In genomic region chr7:106112118-106112971, GRCh38 we compare ENCODE assay signal across 8 cellular contexts. TPM values are rescaled to one million over a fixed set of nuclear protein-coding genes. Genes with fewer than 3 reads are reported as not detected.
DNase-seq lines count a peak whose midpoint lies in the region; ATAC-seq and TF ChIP-seq lines count a peak whose summit lies in the region.

TSS of gene SYPL1 (minus strand) at chr7:106112312. CDS start at chr7:106112208, 104 bp downstream.

- 1 to 2% methylated on average over 39 to 56 of the region's 76 CpGs for WGBS in tibial nerve, 2 donors

- H3K9me3 Mint-ChIP-seq in activated naive CD8-positive, alpha-beta T cell treated with anti-CD3 and anti-CD28 coated beads for 36 hours: no peaks in the 10 kb centered on the region

- H3K9ac ChIP-seq in parathyroid adenoma: peak within 1 kb of the TSS; percentile 47

- H3K27ac Mint-ChIP-seq in activated naive CD8-positive, alpha-beta T cell treated with anti-CD3 and anti-CD28 coated beads for 36 hours: peak within 1 kb of the TSS; percentile 96

- peaks cover 10% of the 10 kb centered on the region for H3K4me1 ChIP-seq in parathyroid adenoma
- H3K4me1 ChIP-seq in tibial nerve: peaks cover 0 to 42% (median 21%) of the 10 kb centered on the region in 4 donors

- TF ChIP-seq EP300 in tibial nerve (IDR thresholded peaks at IDR 0.05): peak; percentile 30 to 86

- TF ChIP-seq POLR2A in tibial nerve (IDR thresholded peaks at IDR 0.05): peak in 1 of 2 donors; percentile 74

- H3K9me3 ChIP-seq in parathyroid adenoma (ENCODE audit: control insufficient read depth, low read length) (no peaks in the 10 kb centered on the region), tibial nerve (no peaks in the 10 kb centered on the region)

- ATAC-seq in HG02588 (IDR thresholded peaks at IDR 0.05; ENCODE audit: unreplicated experiment) (peak; percentile 83), Right ventricle myocardium inferior (peak; percentile 95)

- H3K36me3 ChIP-seq in parathyroid adenoma (ENCODE audit: control insufficient read depth, insufficient read depth, low read length) (no peaks in the 10 kb centered on the region), tibial nerve (no peaks in the 10 kb centered on the region)

- H2AFZ ChIP-seq in parathyroid adenoma: peak within 1 kb of the TSS; percentile 98

- DNase-seq in GM10266 (ENCODE audit: extremely low spot score) (peak; percentile 94), NCI-H1092 treated with DMSO at 0.1 percent for 48 hours (lab: John Stamatoyannopoulos, UW) (peak; percentile 92), SKM-1 treated with dmso at 0.1 percent for 144 hours (lab: John Stamatoyannopoulos, UW; ENCODE audit: unreplicated experiment) (peak; percentile 79), Right ventricle myocardium inferior (ENCODE audit: missing footprints) (peak; percentile 97), tibial nerve (ENCODE audit: low spot score in 2 of 2) (peak; percentile 80 to 85)
- peak; percentile 93 for DNase-seq in activated naive CD8-positive, alpha-beta T cell treated with anti-CD3 and anti-CD28 coated beads for 36 hours

- intact Hi-C loops in Right ventricle myocardium inferior (cut with DNase I): loop anchor here (2.0 to 5.0 kb wide), 2 partner anchors 40 to 48 kb away; no protein-coding TSS in a partner anchor

- no peaks in the 10 kb centered on the region for H3K27me3 Mint-ChIP-seq in activated naive CD8-positive, alpha-beta T cell treated with anti-CD3 and anti-CD28 coated beads for 36 hours

- H3K27me3 ChIP-seq in parathyroid adenoma (ENCODE audit: control insufficient read depth, insufficient read depth, low read length) (no peaks in the 10 kb centered on the region), tibial nerve (no peaks in the 10 kb centered on the region)

- peaks cover 6% of the 10 kb centered on the region for H3K36me3 Mint-ChIP-seq in activated naive CD8-positive, alpha-beta T cell treated with anti-CD3 and anti-CD28 coated beads for 36 hours

- peak; percentile 19 for TF ChIP-seq CTCF in GM10266 (IDR thresholded peaks at IDR 0.05; ENCODE audit: control insufficient read depth, insufficient read depth, low read depth, missing control alignments)
- peak; percentile 21 for TF ChIP-seq CTCF in parathyroid adenoma (IDR thresholded peaks at IDR 0.05)
- no peak for TF ChIP-seq CTCF in tibial nerve (IDR thresholded peaks at IDR 0.05)

- peak within 1 kb of the TSS; percentile 84 for H3K4me2 ChIP-seq in parathyroid adenoma (ENCODE audit: low read length)

- H3K27ac ChIP-seq in parathyroid adenoma (peak within 1 kb of the TSS; percentile 93), tibial nerve (peak within 1 kb of the TSS; percentile 94 to 100 (median 98))

- H3K4me3 ChIP-seq in parathyroid adenoma (ENCODE audit: low read depth, low read length) (peak within 1 kb of the TSS; percentile 92), tibial nerve (peak within 1 kb of the TSS; percentile 76 to 86 (median 82))

- H3K79me2 ChIP-seq in parathyroid adenoma: peaks cover 23% of the 10 kb centered on the region

- H3K4me3 Mint-ChIP-seq in activated naive CD8-positive, alpha-beta T cell treated with anti-CD3 and anti-CD28 coated beads for 36 hours: peak within 1 kb of the TSS; percentile 91

- H3K4me1 Mint-ChIP-seq in activated naive CD8-positive, alpha-beta T cell treated with anti-CD3 and anti-CD28 coated beads for 36 hours: peaks cover 68% of the 10 kb centered on the region

RNA-seq across cellular contexts. Expression of gene SYPL1, which starts in this region (rescaled TPM):
- 10 to 100 TPM; 41.6 to 42.8 TPM for total RNA-seq in activated naive CD8-positive, alpha-beta T cell treated with anti-CD3 and anti-CD28 coated beads for 36 hours
- total RNA-seq in Right ventricle myocardium inferior (89.9 TPM), tibial nerve (10 to 100 TPM; 69.6 to 79.5 (median 71.5) TPM)

Comparison
In these comparisons a context has a peak if more than half of its experiments do, and no peak if none do; other contexts are left out.
1. Peak in every context shown above with its lines: DNase-seq, ATAC-seq, H3K4me3 ChIP-seq and H3K27ac ChIP-seq.
2. CTCF ChIP-seq: peak in GM10266 (single experiment) and parathyroid adenoma (single experiment); none in tibial nerve (0 of 5).